Comparison of ENCODE assay signal across 2 cellular contexts in the genomic region with DNA sequence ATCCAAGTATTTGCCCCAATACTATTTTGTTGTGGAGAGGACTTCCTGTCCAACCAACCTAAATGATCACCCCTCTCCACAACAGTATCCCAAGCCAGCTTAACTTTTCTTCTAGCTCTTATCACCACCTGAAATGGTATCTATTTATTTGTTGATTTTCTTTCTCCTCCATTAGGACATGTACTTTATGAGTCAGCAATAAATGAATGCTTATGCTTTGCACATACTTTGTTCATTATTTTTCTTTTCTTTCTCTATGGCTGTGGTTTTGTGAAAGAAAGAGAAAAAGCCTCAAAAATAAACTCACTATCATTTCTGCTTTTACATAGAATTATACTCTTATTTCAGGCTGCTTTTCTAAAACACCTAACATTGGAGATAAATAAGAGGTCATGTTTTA.
TF ChIP-seq lines count a peak whose summit lies in the region.

No MANE protein-coding gene starts in this region.

TF ChIP-seq in HepG2, 621 proteins besides CTCF, POLR2A, EP300 and RAD21:
- no peak for TF ChIP-seq HNF4G (IDR thresholded peaks at IDR 0.05; ENCODE audit: borderline replicate concordance, low read depth, low read length)
- no peak for TF ChIP-seq HNF4G (CRISPR knock-in tag; IDR thresholded peaks at IDR 0.05; ENCODE audit: borderline replicate concordance, low read depth)
- no peak for TF ChIP-seq HDAC2 (CRISPR knock-in tag; IDR thresholded peaks at IDR 0.05)
- peak; percentile 56 to 64 for TF ChIP-seq MAFK (conservative IDR thresholded peaks at IDR 0.05 in 1 of 2, IDR thresholded peaks at IDR 0.05 in 1 of 2; ENCODE audit: low read length in 2 of 2)
- TF ChIP-seq, protein P1, sequence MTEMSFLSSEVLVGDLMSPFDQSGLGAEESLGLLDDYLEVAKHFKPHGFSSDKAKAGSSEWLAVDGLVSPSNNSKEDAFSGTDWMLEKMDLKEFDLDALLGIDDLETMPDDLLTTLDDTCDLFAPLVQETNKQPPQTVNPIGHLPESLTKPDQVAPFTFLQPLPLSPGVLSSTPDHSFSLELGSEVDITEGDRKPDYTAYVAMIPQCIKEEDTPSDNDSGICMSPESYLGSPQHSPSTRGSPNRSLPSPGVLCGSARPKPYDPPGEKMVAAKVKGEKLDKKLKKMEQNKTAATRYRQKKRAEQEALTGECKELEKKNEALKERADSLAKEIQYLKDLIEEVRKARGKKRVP (CRISPR knock-in tag; IDR thresholded peaks at IDR 0.05), result no peak
- no peak for TF ChIP-seq MTA3 (CRISPR knock-in tag; IDR thresholded peaks at IDR 0.05)
- TF ChIP-seq, protein P2, sequence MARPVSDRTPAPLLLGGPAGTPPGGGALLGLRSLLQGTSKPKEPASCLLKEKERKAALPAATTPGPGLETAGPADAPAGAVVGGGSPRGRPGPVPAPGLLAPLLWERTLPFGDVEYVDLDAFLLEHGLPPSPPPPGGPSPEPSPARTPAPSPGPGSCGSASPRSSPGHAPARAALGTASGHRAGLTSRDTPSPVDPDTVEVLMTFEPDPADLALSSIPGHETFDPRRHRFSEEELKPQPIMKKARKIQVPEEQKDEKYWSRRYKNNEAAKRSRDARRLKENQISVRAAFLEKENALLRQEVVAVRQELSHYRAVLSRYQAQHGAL (CRISPR knock-in tag; IDR thresholded peaks at IDR 0.05; ENCODE audit: not compliant biosample characterization), result no peak
- TF ChIP-seq, protein P3, sequence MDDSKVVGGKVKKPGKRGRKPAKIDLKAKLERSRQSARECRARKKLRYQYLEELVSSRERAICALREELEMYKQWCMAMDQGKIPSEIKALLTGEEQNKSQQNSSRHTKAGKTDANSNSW (CRISPR knock-in tag; IDR thresholded peaks at IDR 0.05; ENCODE audit: borderline replicate concordance), result no peak
- no peak for TF ChIP-seq PCBP1 (IDR thresholded peaks at IDR 0.05; ENCODE audit: borderline replicate concordance, low read depth, low read length)
- TF ChIP-seq IRF9 (CRISPR knock-in tag; IDR thresholded peaks at IDR 0.05; ENCODE audit: borderline replicate concordance), result no peak
- TF ChIP-seq CENPX (CRISPR knock-in tag; IDR thresholded peaks at IDR 0.05), result no peak
- no peak for TF ChIP-seq ZNF878 (CRISPR knock-in tag; IDR thresholded peaks at IDR 0.05)
- no peak for TF ChIP-seq MEIS2 (CRISPR knock-in tag; IDR thresholded peaks at IDR 0.05)
- TF ChIP-seq ZNF552 (CRISPR knock-in tag; IDR thresholded peaks at IDR 0.05; ENCODE audit: borderline replicate concordance), result no peak
- no peak for TF ChIP-seq MED13 (CRISPR knock-in tag; IDR thresholded peaks at IDR 0.05)
- TF ChIP-seq, protein P4, sequence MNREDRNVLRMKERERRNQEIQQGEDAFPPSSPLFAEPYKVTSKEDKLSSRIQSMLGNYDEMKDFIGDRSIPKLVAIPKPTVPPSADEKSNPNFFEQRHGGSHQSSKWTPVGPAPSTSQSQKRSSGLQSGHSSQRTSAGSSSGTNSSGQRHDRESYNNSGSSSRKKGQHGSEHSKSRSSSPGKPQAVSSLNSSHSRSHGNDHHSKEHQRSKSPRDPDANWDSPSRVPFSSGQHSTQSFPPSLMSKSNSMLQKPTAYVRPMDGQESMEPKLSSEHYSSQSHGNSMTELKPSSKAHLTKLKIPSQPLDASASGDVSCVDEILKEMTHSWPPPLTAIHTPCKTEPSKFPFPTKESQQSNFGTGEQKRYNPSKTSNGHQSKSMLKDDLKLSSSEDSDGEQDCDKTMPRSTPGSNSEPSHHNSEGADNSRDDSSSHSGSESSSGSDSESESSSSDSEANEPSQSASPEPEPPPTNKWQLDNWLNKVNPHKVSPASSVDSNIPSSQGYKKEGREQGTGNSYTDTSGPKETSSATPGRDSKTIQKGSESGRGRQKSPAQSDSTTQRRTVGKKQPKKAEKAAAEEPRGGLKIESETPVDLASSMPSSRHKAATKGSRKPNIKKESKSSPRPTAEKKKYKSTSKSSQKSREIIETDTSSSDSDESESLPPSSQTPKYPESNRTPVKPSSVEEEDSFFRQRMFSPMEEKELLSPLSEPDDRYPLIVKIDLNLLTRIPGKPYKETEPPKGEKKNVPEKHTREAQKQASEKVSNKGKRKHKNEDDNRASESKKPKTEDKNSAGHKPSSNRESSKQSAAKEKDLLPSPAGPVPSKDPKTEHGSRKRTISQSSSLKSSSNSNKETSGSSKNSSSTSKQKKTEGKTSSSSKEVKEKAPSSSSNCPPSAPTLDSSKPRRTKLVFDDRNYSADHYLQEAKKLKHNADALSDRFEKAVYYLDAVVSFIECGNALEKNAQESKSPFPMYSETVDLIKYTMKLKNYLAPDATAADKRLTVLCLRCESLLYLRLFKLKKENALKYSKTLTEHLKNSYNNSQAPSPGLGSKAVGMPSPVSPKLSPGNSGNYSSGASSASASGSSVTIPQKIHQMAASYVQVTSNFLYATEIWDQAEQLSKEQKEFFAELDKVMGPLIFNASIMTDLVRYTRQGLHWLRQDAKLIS (CRISPR knock-in tag; IDR thresholded peaks at IDR 0.05), result no peak
- no peak for TF ChIP-seq ZMYM2 (CRISPR knock-in tag; IDR thresholded peaks at IDR 0.05)
- TF ChIP-seq EZH2 (conservative IDR thresholded peaks at IDR 0.05; ENCODE audit: low read depth, low read length), result no peak
- no peak for TF ChIP-seq ZBTB3 (CRISPR knock-in tag; IDR thresholded peaks at IDR 0.05; ENCODE audit: borderline replicate concordance, low read depth)
- no peak for TF ChIP-seq SRSF4 (IDR thresholded peaks at IDR 0.05; ENCODE audit: low read depth, low read length, poor library complexity, severe bottlenecking)
- TF ChIP-seq NFE2L2 (IDR thresholded peaks at IDR 0.05; ENCODE audit: low read length), result 0 out of 2 replicates have a peak, but pooled peaks have one; percentile 9
- no peak for TF ChIP-seq CBFB (CRISPR knock-in tag; IDR thresholded peaks at IDR 0.05)
- TF ChIP-seq SPEN (CRISPR knock-in tag; IDR thresholded peaks at IDR 0.05; ENCODE audit: low read depth), result no peak
- TF ChIP-seq ZKSCAN5 (CRISPR knock-in tag; IDR thresholded peaks at IDR 0.05), result no peak
- peak; percentile 36; the same call in 1 of the 2 replicates for TF ChIP-seq MAFF (IDR thresholded peaks at IDR 0.05; ENCODE audit: low read depth, low read length)

TF ChIP-seq in IMR-90, 13 proteins besides CTCF, POLR2A, EP300 and RAD21:
- 0 out of 2 replicates have a peak, but pooled peaks have one; percentile 21 for TF ChIP-seq MAFK (IDR thresholded peaks at IDR 0.05; ENCODE audit: low read depth, low read length)
- TF ChIP-seq, protein P5, sequence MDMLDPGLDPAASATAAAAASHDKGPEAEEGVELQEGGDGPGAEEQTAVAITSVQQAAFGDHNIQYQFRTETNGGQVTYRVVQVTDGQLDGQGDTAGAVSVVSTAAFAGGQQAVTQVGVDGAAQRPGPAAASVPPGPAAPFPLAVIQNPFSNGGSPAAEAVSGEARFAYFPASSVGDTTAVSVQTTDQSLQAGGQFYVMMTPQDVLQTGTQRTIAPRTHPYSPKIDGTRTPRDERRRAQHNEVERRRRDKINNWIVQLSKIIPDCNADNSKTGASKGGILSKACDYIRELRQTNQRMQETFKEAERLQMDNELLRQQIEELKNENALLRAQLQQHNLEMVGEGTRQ (IDR thresholded peaks at IDR 0.05; ENCODE audit: low read depth, low read length), result no peak
